ENCODE assay signal across 10 cellular contexts in genomic region chr1:217369271-217369981, GRCh38.
DNase-seq lines count a peak whose midpoint lies in the region; ATAC-seq and TF ChIP-seq lines count a peak whose summit lies in the region.
"Had no signal": no experiment of that assay in that cellular context is flagged by ENCODE, and none has a peak within 500 bp of the region (broad histone marks: within the 10 kb centered on the region; RNA-seq: fewer than 3 reads in every experiment).

No MANE protein-coding gene starts in this region.

- no peaks in the 10 kb centered on the region for H3K27me3 Mint-ChIP-seq in neural crest cell (ENCODE audit: low read depth)

- no peaks in the 10 kb centered on the region for H3K36me3 Mint-ChIP-seq in neural crest cell (ENCODE audit: low read depth)

- DNase-seq in neural crest cell (ENCODE audit: low read depth, low spot score) (no peak), EL (no peak), hippocampal formation (lab: John Stamatoyannopoulos, UW) (no peak), AG08396 (ENCODE audit: low spot score) (no peak)
- DNase-seq in stimulated activated CD4-positive, alpha-beta T cell treated with anti-CD3 and anti-CD28 coated beads, Interleukin-15, amount 100 ng/mL, for 24 hours, result no peak
- DNase-seq: amygdala, T-helper 9 cell had no signal

- H3K4me1 Mint-ChIP-seq in neural crest cell, result no peaks in the 10 kb centered on the region

- no peaks in the 10 kb centered on the region for H3K9me3 Mint-ChIP-seq in neural crest cell

- ATAC-seq in GM19035 (IDR thresholded peaks at IDR 0.05; ENCODE audit: unreplicated experiment), result peak; percentile 93
- peak; percentile 89 for ATAC-seq in HG02588 (IDR thresholded peaks at IDR 0.05; ENCODE audit: unreplicated experiment)
- ATAC-seq in HG03565 (IDR thresholded peaks at IDR 0.05; ENCODE audit: unreplicated experiment), result peak; percentile 87

- peak overlapping the region; percentile 13 for H3K27ac Mint-ChIP-seq in neural crest cell (ENCODE audit: unreplicated experiment)

- H3K4me3 Mint-ChIP-seq in neural crest cell, result no peak overlapping the region

- no peak for TF ChIP-seq CTCF in neural crest cell (conservative IDR thresholded peaks at IDR 0.05)
